8 cellular contexts compared by ENCODE assay signal in genomic region chr6:47135772-47136171, GRCh38.
DNase-seq lines count a peak whose midpoint lies in the region; ATAC-seq and TF ChIP-seq lines count a peak whose summit lies in the region.

No MANE protein-coding gene starts in this region.

- no peak overlapping the region for H3K4me3 Mint-ChIP-seq in T-helper 17 cell

- H3K36me3 Mint-ChIP-seq in T-helper 17 cell (ENCODE audit: low read depth) = no peaks in the 10 kb centered on the region

- H3K4me1 Mint-ChIP-seq in T-helper 17 cell = no peaks in the 10 kb centered on the region

- peak; percentile 80 for DNase-seq in EH (ENCODE audit: low read depth)
- peak; percentile 54 for DNase-seq in NCI-H460 (ENCODE audit: extremely low read depth, low read depth)
- DNase-seq in choroid plexus epithelial cell (ENCODE audit: low read depth) = peak; percentile 90
- DNase-seq in omental fat pad (ENCODE audit: low spot score) = no peak
- no peak for DNase-seq in DMS79 treated with DMSO at 0.1 percent for 48 hours (lab: John Stamatoyannopoulos, UW)
- DNase-seq in T-helper 17 cell = no peak

- no peak overlapping the region for H3K4me3 ChIP-seq in choroid plexus epithelial cell (ENCODE audit: low read depth, low read length)

- ATAC-seq in omental fat pad (ENCODE audit: low FRiP score) (peak; percentile 63), GM19351 (IDR thresholded peaks at IDR 0.05; ENCODE audit: unreplicated experiment) (no peak), GM21367 (IDR thresholded peaks at IDR 0.05; ENCODE audit: unreplicated experiment) (no peak), T-helper 17 cell (no peak)

- H3K27ac Mint-ChIP-seq in T-helper 17 cell = no peak overlapping the region

- TF ChIP-seq CTCF in choroid plexus epithelial cell (conservative IDR thresholded peaks at IDR 0.05; ENCODE audit: low read depth, low read length) = no peak
- no peak for TF ChIP-seq CTCF in omental fat pad (IDR thresholded peaks at IDR 0.05)

- peaks cover 42% of the 10 kb centered on the region for H3K27me3 Mint-ChIP-seq in T-helper 17 cell

- H3K9me3 ChIP-seq in T-helper 17 cell (ENCODE audit: control insufficient read depth, low read length, poor library complexity, severe bottlenecking) = no peaks in the 10 kb centered on the region

Comparison
In these comparisons a context has a peak if more than half of its experiments do, and no peak if none do; other contexts are left out.
1. DNase-seq: peak in EH (single experiment), NCI-H460 (single experiment) and choroid plexus epithelial cell (single experiment); none in omental fat pad (single experiment), DMS79 treated with DMSO at 0.1 percent for 48 hours (single experiment) and T-helper 17 cell (0 of 3).